8 cellular contexts compared by ENCODE assay signal in genomic region chr17:7916383-7916677, GRCh38. TPM values are rescaled to one million over a fixed set of nuclear protein-coding genes. Genes with fewer than 3 reads are reported as not detected.
DNase-seq lines count a peak whose midpoint lies in the region; ATAC-seq, FAIRE-seq and TF ChIP-seq lines count a peak whose summit lies in the region.

No MANE protein-coding gene starts in this region.

- DNase-seq in HAP-1 (ENCODE audit: low spot score in 2 of 2) (no peak), SK-N-MC (ENCODE audit: low read depth, low spot score) (no peak), fibroblast of the aortic adventitia (ENCODE audit: low read depth) (no peak), kidney tubule cell (ENCODE audit: low spot score) (no peak), islet precursor cell (no peak), frontal cortex (ENCODE audit: low spot score in 2 of 2) (no peak)

- H3K9me3 ChIP-seq in HAP-1 (peaks cover 2% of the 10 kb centered on the region; the same call in 1 of the 2 replicates), SK-N-MC (ENCODE audit: low read depth, low read length) (no peaks in the 10 kb centered on the region), skeletal muscle tissue (ENCODE audit: control insufficient read depth in 3 of 3, low read length in 3 of 3) (no peaks in the 10 kb centered on the region)

- H3K27me3 ChIP-seq in HAP-1 (ENCODE audit: low read depth) = no peaks in the 10 kb centered on the region
- no peaks in the 10 kb centered on the region for H3K27me3 ChIP-seq in skeletal muscle tissue (ENCODE audit: control insufficient read depth in 3 of 3, insufficient read depth in 3 of 3, low read length in 3 of 3)

- ATAC-seq in HG03097 (IDR thresholded peaks at IDR 0.05; ENCODE audit: low FRiP score, unreplicated experiment) = no peak

- FAIRE-seq in frontal cortex (lab: Jason Lieb, UNC) = no peak

- peaks cover 17% of the 10 kb centered on the region for H3K4me1 ChIP-seq in HAP-1
- H3K4me1 ChIP-seq in skeletal muscle tissue (ENCODE audit: control insufficient read depth in 3 of 3, insufficient read depth in 3 of 3, low read length in 3 of 3) = peaks cover 15 to 23% (median 21%) of the 10 kb centered on the region in 3 donors

- H3K36me3 ChIP-seq in HAP-1 (replicated peaks) (peaks cover 7% of the 10 kb centered on the region), SK-N-MC (ENCODE audit: insufficient read depth, low read length) (peaks cover 13% of the 10 kb centered on the region), skeletal muscle tissue (ENCODE audit: control insufficient read depth in 3 of 3, insufficient read depth in 3 of 3, low read length in 3 of 3) (peaks cover 0 to 2% (median 0%) of the 10 kb centered on the region in 3 donors)

- H3K4me3 ChIP-seq in HAP-1 (peak overlapping the region; percentile 40), SK-N-MC (peak overlapping the region; percentile 61), fibroblast of the aortic adventitia (ENCODE audit: low read depth, low read length) (peak overlapping the region; percentile 66), skeletal muscle tissue (ENCODE audit: low read length in 3 of 3) (peak overlapping the region; percentile 56 to 88 (median 88))

- TF ChIP-seq CTCF in fibroblast of the aortic adventitia (IDR thresholded peaks at IDR 0.05; ENCODE audit: insufficient read depth, low read length) = no peak

- H3K9ac ChIP-seq in SK-N-MC (ENCODE audit: insufficient read length) = peak overlapping the region; percentile 68
- peak overlapping the region; percentile 51 to 79 (median 67) for H3K9ac ChIP-seq in skeletal muscle tissue (ENCODE audit: low read depth in 1 of 3, low read length in 3 of 3)

- in situ Hi-C loops in HAP-1 (cut with MboI; ENCODE audit: low sequenced_read_pairs) = loop anchor here (5.0 to 10.0 kb wide), 2 partner anchors 68 to 141 kb away; no protein-coding TSS in a partner anchor

- H3K27ac ChIP-seq in SK-N-MC (peak overlapping the region; percentile 81), skeletal muscle tissue (ENCODE audit: low read depth, low read length) (peak overlapping the region; percentile 74)

RNA-seq across cellular contexts. Expression of gene RNF227, which starts 0.2 kb away (rescaled TPM):
- total RNA-seq in fibroblast of the aortic adventitia (ENCODE audit: low replicate concordance) = 2.8 and 27.4 TPM in 2 replicates
- total RNA-seq in skeletal muscle tissue = 2.6 TPM
- 8.2 TPM for total RNA-seq in frontal cortex

RNA-seq across cellular contexts. Expression of gene KCNAB3, which starts 13.3 kb away (rescaled TPM):
- total RNA-seq in fibroblast of the aortic adventitia (ENCODE audit: low replicate concordance) (1.3 TPM in 1 of 2 replicates, not detected in the other), skeletal muscle tissue (0.52 TPM), frontal cortex (1.2 TPM)

RNA-seq across cellular contexts. Expression of gene TRAPPC1, which starts 15.4 kb away (rescaled TPM):
- total RNA-seq in fibroblast of the aortic adventitia (ENCODE audit: low replicate concordance) (15.3 and 48.8 TPM in 2 replicates), skeletal muscle tissue (17.2 TPM), frontal cortex (14.3 TPM)

RNA-seq across cellular contexts. Expression of gene CNTROB, which starts 15.7 kb away (rescaled TPM):
- total RNA-seq in fibroblast of the aortic adventitia (ENCODE audit: low replicate concordance) = 31.4 and 34.9 TPM in 2 replicates
- 9.9 TPM for total RNA-seq in skeletal muscle tissue
- total RNA-seq in frontal cortex = 25.3 TPM

RNA-seq across cellular contexts. Expression of gene CHD3, which starts 27.7 kb away (rescaled TPM):
- total RNA-seq in fibroblast of the aortic adventitia (ENCODE audit: low replicate concordance) = 81.5 and 143 TPM in 2 replicates
- 76.2 TPM for total RNA-seq in skeletal muscle tissue
- 276 TPM for total RNA-seq in frontal cortex
